In the genomic region with DNA sequence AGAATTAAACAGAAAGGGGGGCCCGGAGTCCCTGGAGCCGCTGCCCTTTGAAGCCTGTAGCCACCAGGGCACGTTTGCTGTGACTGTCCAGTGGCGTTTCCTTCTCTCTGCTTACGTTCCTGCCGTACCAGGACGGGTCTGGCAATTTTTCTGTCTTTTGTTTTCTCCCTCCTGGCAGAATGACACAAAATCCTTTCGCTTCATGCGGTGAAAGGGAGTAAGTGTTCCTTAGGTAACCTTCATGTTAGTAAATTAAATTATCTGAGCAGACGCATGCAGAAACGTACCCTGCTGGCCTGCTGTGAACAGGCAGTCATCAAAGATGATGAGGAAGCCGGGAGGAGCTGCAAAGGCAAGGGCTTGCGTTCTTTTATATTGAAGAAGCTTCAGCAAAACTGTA, we compare ENCODE assay signal across 11 cellular contexts.
DNase-seq lines count a peak whose midpoint lies in the region; TF ChIP-seq lines count a peak whose summit lies in the region.
"Had no signal": no experiment of that assay in that cellular context is flagged by ENCODE, and none has a peak within 500 bp of the region (broad histone marks: within the 10 kb centered on the region; RNA-seq: fewer than 3 reads in every experiment).

No MANE protein-coding gene starts in this region.

- no peaks in the 10 kb centered on the region for H3K9me3 ChIP-seq in muscle layer of colon (ENCODE audit: low read length)
- H3K9me3 ChIP-seq in tibial artery = no peaks in the 10 kb centered on the region

- no peaks in the 10 kb centered on the region for H3K27me3 Mint-ChIP-seq in activated naive CD4-positive, alpha-beta T cell treated with anti-CD3 and anti-CD28 coated beads, Interleukin-2, amount 10 ng/mL, durations not matched to agents 7 days and 5 days
- H3K27me3 Mint-ChIP-seq: central memory CD8-positive, alpha-beta T cell had no signal

- intact Hi-C loops in dorsolateral prefrontal cortex (cut with DNase I) = no loop called here
- intact Hi-C loops in tibial artery (cut with DNase I; ENCODE audit: low total_unique reads) = loop anchor here (1.0 kb wide), 1 partner anchor 18 kb away; no protein-coding TSS in a partner anchor

- H3K27me3 ChIP-seq in dorsolateral prefrontal cortex (no peaks in the 10 kb centered on the region), muscle layer of colon (ENCODE audit: control insufficient read depth in 1 of 2, insufficient read depth in 2 of 2, low read length in 2 of 2) (no peaks in the 10 kb centered on the region), tibial artery (no peaks in the 10 kb centered on the region)

- H3K4me1 ChIP-seq in muscle layer of colon (ENCODE audit: insufficient read depth, low read length) (no peaks in the 10 kb centered on the region), tibial artery (peaks cover 0 to 8% (median 3%) of the 10 kb centered on the region in 4 donors)

- no peak overlapping the region for H3K9ac ChIP-seq in muscle layer of colon (ENCODE audit: low read length)

- H3K4me3 Mint-ChIP-seq in activated naive CD4-positive, alpha-beta T cell treated with anti-CD3 and anti-CD28 coated beads, Interleukin-2, amount 10 ng/mL, durations not matched to agents 7 days and 5 days = no peak overlapping the region
- H3K4me3 Mint-ChIP-seq: central memory CD8-positive, alpha-beta T cell; natural killer cell treated with Interleukin-12 subunit alpha and Interleukin-12 subunit beta and Interleukin-15 and Interleukin-18, amount 100 ng/mL, for 72 hours; T-helper 17 cell had no signal

- H3K36me3 ChIP-seq in muscle layer of colon (ENCODE audit: insufficient read depth, low read length) (no peaks in the 10 kb centered on the region), tibial artery (no peaks in the 10 kb centered on the region)

- peak; percentile 1 for DNase-seq in LHCN-M2 (ENCODE audit: low read depth)
- DNase-seq in dorsolateral prefrontal cortex = peak in 2 of 10 donors; percentile 18 to 27
- DNase-seq in tibial artery = no peak
- DNase-seq in NCI-H146 treated with DMSO at 0.1 percent for 48 hours (lab: John Stamatoyannopoulos, UW; ENCODE audit: unreplicated experiment) = no peak
- no peak for DNase-seq in COLO668 (lab: John Stamatoyannopoulos, UW; ENCODE audit: unreplicated experiment)
- DNase-seq in activated naive CD4-positive, alpha-beta T cell treated with anti-CD3 and anti-CD28 coated beads, Interleukin-2, amount 10 ng/mL, durations not matched to agents 7 days and 5 days = no peak
- DNase-seq: NCI-H748 treated with DMSO at 0.1 percent for 48 hours, T-helper 17 cell had no signal

- H3K27ac ChIP-seq in dorsolateral prefrontal cortex (peak overlapping the region in 5 of 59 donors; percentile 1 to 64 (median 33)), muscle layer of colon (ENCODE audit: low read depth, low read length) (no peak overlapping the region), tibial artery (no peak overlapping the region)

- CTCF ChIA-PET in activated naive CD4-positive, alpha-beta T cell treated with anti-CD3 and anti-CD28 coated beads, Interleukin-2, amount 10 ng/mL, durations not matched to agents 7 days and 5 days (lab: Charles Lee) = no interaction called here

- no peaks in the 10 kb centered on the region for H3K36me3 Mint-ChIP-seq in activated naive CD4-positive, alpha-beta T cell treated with anti-CD3 and anti-CD28 coated beads, Interleukin-2, amount 10 ng/mL, durations not matched to agents 7 days and 5 days
- H3K36me3 Mint-ChIP-seq: natural killer cell treated with Interleukin-12 subunit alpha and Interleukin-12 subunit beta and Interleukin-15 and Interleukin-18, amount 100 ng/mL, for 72 hours had no signal

- H3K4me3 ChIP-seq in dorsolateral prefrontal cortex (peak overlapping the region in 58 of 59 donors; percentile 7 to 68 (median 45)), muscle layer of colon (ENCODE audit: low read depth in 1 of 2, low read length in 2 of 2) (peak overlapping the region; percentile 21 to 44), tibial artery (peak overlapping the region; percentile 3 to 32)

- H3K27ac Mint-ChIP-seq in activated naive CD4-positive, alpha-beta T cell treated with anti-CD3 and anti-CD28 coated beads, Interleukin-2, amount 10 ng/mL, durations not matched to agents 7 days and 5 days = no peak overlapping the region
- H3K27ac Mint-ChIP-seq: natural killer cell treated with Interleukin-12 subunit alpha and Interleukin-12 subunit beta and Interleukin-15 and Interleukin-18, amount 100 ng/mL, for 72 hours; T-helper 17 cell had no signal

- H3K4me1 Mint-ChIP-seq in activated naive CD4-positive, alpha-beta T cell treated with anti-CD3 and anti-CD28 coated beads, Interleukin-2, amount 10 ng/mL, durations not matched to agents 7 days and 5 days = no peaks in the 10 kb centered on the region
- H3K4me1 Mint-ChIP-seq: central memory CD8-positive, alpha-beta T cell; T-helper 17 cell had no signal

- TF ChIP-seq CTCF in dorsolateral prefrontal cortex (IDR thresholded peaks at IDR 0.05 in 54 of 56, conservative IDR thresholded peaks at IDR 0.05 in 2 of 56; ENCODE audit: low read depth in 1 of 56, partially characterized antibody in 56 of 56) = peak in 13 of 56 donors; percentile 5 to 27 (median 16)
- TF ChIP-seq CTCF in tibial artery (IDR thresholded peaks at IDR 0.05) = peak; percentile 24 to 32

- H3K9me3 Mint-ChIP-seq in activated naive CD4-positive, alpha-beta T cell treated with anti-CD3 and anti-CD28 coated beads, Interleukin-2, amount 10 ng/mL, durations not matched to agents 7 days and 5 days = no peaks in the 10 kb centered on the region
